Comparison of ENCODE assay signal across 30 cellular contexts in the genomic region with DNA sequence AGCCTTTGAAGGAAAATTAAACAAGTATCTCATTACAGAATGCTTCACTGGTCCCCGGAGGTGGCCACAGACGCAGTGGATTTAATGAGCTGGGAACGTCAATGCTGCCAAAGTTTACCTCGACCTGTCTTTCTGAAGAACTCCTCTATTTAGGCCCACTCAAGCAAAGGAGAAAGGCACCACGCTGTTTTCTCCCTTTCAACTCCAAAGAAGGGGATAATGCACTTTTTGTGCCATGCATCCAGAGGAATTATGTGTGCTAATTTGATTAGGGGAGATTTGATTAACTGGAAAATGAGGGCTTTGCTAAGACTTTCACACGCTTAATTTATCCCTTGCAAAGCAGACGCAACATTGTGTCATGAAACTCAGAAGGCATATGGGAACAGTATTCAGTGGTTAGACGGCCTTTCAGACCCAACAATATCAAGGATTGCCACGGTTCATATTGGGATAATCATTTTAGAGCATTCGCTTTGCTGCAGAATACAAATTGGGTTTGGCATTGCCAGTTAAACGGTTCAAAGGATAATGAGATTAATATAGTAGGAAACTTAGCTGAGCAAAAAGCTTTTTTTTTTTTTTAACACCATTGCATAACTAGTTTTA.
DNase-seq lines count a peak whose midpoint lies in the region; ATAC-seq lines count a peak whose summit lies in the region.
"Had no signal": no experiment of that assay in that cellular context is flagged by ENCODE, and none has a peak within 500 bp of the region (broad histone marks: within the 10 kb centered on the region; RNA-seq: fewer than 3 reads in every experiment).

No MANE protein-coding gene starts in this region.

- peak overlapping the region; percentile 48 for H3K27ac ChIP-seq in caudate nucleus (ENCODE audit: low read depth, low read length)
- H3K27ac ChIP-seq in neuronal stem cell (replicated peaks; ENCODE audit: low read length), result no peak overlapping the region
- H3K27ac ChIP-seq: brain microvascular endothelial cell, gastrocnemius medialis, parathyroid adenoma, spleen, testis, uterus had no signal

- no peak overlapping the region for H2BK15ac ChIP-seq in neuronal stem cell (ENCODE audit: low read length)

- DNase-seq in NCI-H2081 (lab: John Stamatoyannopoulos, UW) (peak; percentile 18 to 60), NCI-H2081 treated with DMSO at 0.1 percent for 48 hours (lab: John Stamatoyannopoulos, UW) (no peak), NCI-H446 treated with DMSO at 0.1 percent for 48 hours (lab: John Stamatoyannopoulos, UW) (peak; percentile 98), caudate nucleus (lab: John Stamatoyannopoulos, UW) (peak in 15 of 61 donors; percentile 4 to 56 (median 23)), neuronal stem cell (ENCODE audit: low spot score) (peak; percentile 86)
- no peak for DNase-seq in effector CD4-positive, alpha-beta T cell
- DNase-seq: 8988T; activated CD4-positive, alpha-beta T cell treated with anti-CD3 and anti-CD28 coated beads, Interleukin-2, amount 50 U/mL, for 48 hours; activated gamma-delta T cell treated with Interleukin-2 at 50 U/mL for 16 hours; activated naive CD8-positive, alpha-beta T cell treated with anti-CD3 and anti-CD28 coated beads, Interleukin-2, amount 50 U/mL, for 24 hours; activated T-cell treated with anti-CD3 and anti-CD28 coated beads, Interleukin-2, amount 50 U/mL, for 48 hours; brain microvascular endothelial cell; Caco-2; DND-41; gastrocnemius medialis; IMR-90; natural killer cell; NCI-H1930; NCI-H345; NK-92 treated with Interleukin-12 subunit alpha and Interleukin-12 subunit beta, amount 100 ng/mL, for 24 hours; right lobe of liver; SK-N-SH; spleen; stimulated activated CD8-positive, alpha-beta memory T cell treated with anti-CD3 and anti-CD28 coated beads, Interleukin-4, amount 100 ng/mL, for 48 hours; testis; uterus had no signal

- no peak overlapping the region for H3K4me2 ChIP-seq in neuronal stem cell (ENCODE audit: insufficient read depth, low read length, poor library complexity, severe bottlenecking)
- H3K4me2 ChIP-seq: GM23338, SK-N-SH had no signal

- H3K4me1 ChIP-seq in neuronal stem cell (ENCODE audit: control insufficient read depth in 2 of 2, insufficient read depth in 1 of 2, low read depth in 1 of 2, low read length in 2 of 2), result peaks cover 18 to 60% of the 10 kb centered on the region in 2 donors
- H3K4me1 ChIP-seq: uterus had no signal

- no CpG with 5 or more reads among the region's 11 CpGs for WGBS in neuronal stem cell (ENCODE audit: extremely low coverage in 2 of 2, insufficient read length in 2 of 2, insufficient replicate concordance in 1 of 2), 2 donors

- ATAC-seq in HG02610 (IDR thresholded peaks at IDR 0.05; ENCODE audit: unreplicated experiment), result no peak
- ATAC-seq in HG03196 (IDR thresholded peaks at IDR 0.05; ENCODE audit: unreplicated experiment), result no peak
- ATAC-seq: activated naive CD8-positive, alpha-beta T cell treated with anti-CD3 and anti-CD28 coated beads, Interleukin-2, amount 50 U/mL, for 24 hours; gastrocnemius medialis; GM23338; natural killer cell; right lobe of liver had no signal

- H3K4me3 ChIP-seq in neuronal stem cell (ENCODE audit: low read length in 2 of 2), result no peak overlapping the region
- H3K4me3 ChIP-seq: gastrocnemius medialis, GM23338, right lobe of liver, spleen, testis, uterus had no signal

- peaks cover 0 to 3% of the 10 kb centered on the region in 2 donors for H3K36me3 ChIP-seq in neuronal stem cell (replicated peaks in 1 of 2; ENCODE audit: control insufficient read depth in 2 of 2, insufficient read depth in 2 of 2, low read length in 2 of 2)
- H3K36me3 ChIP-seq: brain microvascular endothelial cell, gastrocnemius medialis, right lobe of liver, uterus had no signal

- H3K9ac ChIP-seq in neuronal stem cell (ENCODE audit: low read depth, low read length, poor library complexity), result no peak overlapping the region
- H3K9ac ChIP-seq: parathyroid adenoma, SK-N-SH had no signal

- H3K23ac ChIP-seq in neuronal stem cell (ENCODE audit: low read depth, low read length, poor library complexity), result no peak overlapping the region

- no peaks in the 10 kb centered on the region for H3K79me1 ChIP-seq in neuronal stem cell (ENCODE audit: low read depth, low read length)

- peaks cover 0 to 5% of the 10 kb centered on the region in 2 donors for H3K9me3 ChIP-seq in neuronal stem cell (replicated peaks in 1 of 2; ENCODE audit: control insufficient read depth in 2 of 2, insufficient read depth in 1 of 2, low read depth in 1 of 2, low read length in 2 of 2)
- H3K9me3 ChIP-seq: Caco-2, gastrocnemius medialis, right lobe of liver, SK-N-SH, spleen, testis, uterus had no signal

- no peak overlapping the region for H2BK12ac ChIP-seq in neuronal stem cell (ENCODE audit: low read length)

- no peak overlapping the region for H3K18ac ChIP-seq in neuronal stem cell (ENCODE audit: low read length)

- no peak overlapping the region for H4K8ac ChIP-seq in neuronal stem cell (ENCODE audit: low read depth, low read length)

- no peak overlapping the region for H3K14ac ChIP-seq in neuronal stem cell (ENCODE audit: low read length)

- no peak overlapping the region for H4K91ac ChIP-seq in neuronal stem cell (ENCODE audit: low read depth, low read length, poor library complexity)

- H2AFZ ChIP-seq in neuronal stem cell (ENCODE audit: low read length), result no peak overlapping the region
- H2AFZ ChIP-seq: GM23338, parathyroid adenoma had no signal

- H3K27me3 ChIP-seq in neuronal stem cell (ENCODE audit: control insufficient read depth in 3 of 3, insufficient read depth in 3 of 3, low read depth in 1 of 3, low read length in 3 of 3), result peaks cover 0 to 76% (median 26%) of the 10 kb centered on the region in 3 experiments
- H3K27me3 ChIP-seq: brain microvascular endothelial cell, gastrocnemius medialis, right lobe of liver, spleen, testis, uterus had no signal

- no peak overlapping the region for H2BK120ac ChIP-seq in neuronal stem cell (ENCODE audit: low read depth, low read length)

- H2BK5ac ChIP-seq in neuronal stem cell (ENCODE audit: low read length), result no peak overlapping the region

- H3K4ac ChIP-seq in neuronal stem cell (ENCODE audit: low read length), result no peak overlapping the region

- H2AK5ac ChIP-seq in neuronal stem cell (ENCODE audit: low read depth, low read length), result no peak overlapping the region

Comparison
In these comparisons a context has a peak if more than half of its experiments do, and no peak if none do; other contexts are left out.
1. DNase-seq: peak in NCI-H2081 (2 of 2), NCI-H446 treated with DMSO at 0.1 percent for 48 hours (single experiment) and neuronal stem cell (single experiment); none in NCI-H2081 treated with DMSO at 0.1 percent for 48 hours (single experiment) and effector CD4-positive, alpha-beta T cell (single experiment).